ENCODE assay signal across 11 cellular contexts in genomic region chr3:187913617-187914033, GRCh38.
A peak's percentile ranks its signal among the peaks of the same experiment; 100 is the strongest.
DNase-seq lines count a peak whose midpoint lies in the region; ATAC-seq and TF ChIP-seq lines count a peak whose summit lies in the region.
"Had no signal": no experiment of that assay in that cellular context is flagged by ENCODE, and none has a peak within 500 bp of the region (broad histone marks: within the 10 kb centered on the region; RNA-seq: fewer than 3 reads in every experiment).

No MANE protein-coding gene starts in this region.

- H3K9me3 Mint-ChIP-seq in MCF 10A (ENCODE audit: unreplicated experiment), result no peaks in the 10 kb centered on the region
- H3K9me3 Mint-ChIP-seq: H9 had no signal

- H3K9ac ChIP-seq in DND-41 (ENCODE audit: low read depth, low read length) (no peak overlapping the region), trophoblast cell (ENCODE audit: low read length) (no peak overlapping the region)

- H2AFZ ChIP-seq in DND-41 (ENCODE audit: low read depth, low read length), result no peak overlapping the region
- no peak overlapping the region for H2AFZ ChIP-seq in trophoblast cell (ENCODE audit: insufficient read depth, low read length, poor library complexity)

- BruUV-seq in MCF 10A (replicated peaks; lab: Mats Ljungman, UMichigan), result no TSS peak

- H3K27ac Mint-ChIP-seq in MCF 10A (ENCODE audit: low read depth, unreplicated experiment), result peak overlapping the region; percentile 32
- H3K27ac Mint-ChIP-seq: H9 had no signal

- H3K36me3 ChIP-seq in DND-41 (ENCODE audit: insufficient read depth, low read length) (no peaks in the 10 kb centered on the region), trophoblast cell (ENCODE audit: control insufficient read depth in 1 of 2, insufficient read depth in 2 of 2, low read length in 2 of 2) (no peaks in the 10 kb centered on the region)
- H3K36me3 ChIP-seq: ovary had no signal

- no peaks in the 10 kb centered on the region for H3K79me2 ChIP-seq in DND-41 (ENCODE audit: insufficient read depth, low read length)
- H3K79me2 ChIP-seq in trophoblast cell (ENCODE audit: control insufficient read depth, insufficient read depth, low read length, poor library complexity), result no peaks in the 10 kb centered on the region

- H2BK120ac ChIP-seq in trophoblast cell (ENCODE audit: insufficient read depth, low read length, poor library complexity), result no peak overlapping the region

- no peak overlapping the region for H4K8ac ChIP-seq in trophoblast cell (ENCODE audit: low read depth, low read length)

- H4K91ac ChIP-seq in trophoblast cell (ENCODE audit: low read depth, low read length), result no peak overlapping the region

- no peak overlapping the region for H3K4me3 ChIP-seq in DND-41 (ENCODE audit: low read depth in 1 of 2, low read length in 2 of 2)
- no peak overlapping the region for H3K4me3 ChIP-seq in trophoblast cell (ENCODE audit: low read depth, low read length)
- H3K4me3 ChIP-seq: ovary had no signal

- POLR2A ChIA-PET in MCF 10A (lab: Yijun Ruan, JAX), result interaction anchor here (0.6 to 2.4 kb wide), 18 partner anchors 9 to 1034 kb away, joined by 3 to 42 read pairs (median 4); partner anchors contain the start of gene BCL6

- peak overlapping the region; percentile 2 for H2BK5ac ChIP-seq in trophoblast cell (ENCODE audit: low read depth, low read length, poor library complexity)

- peaks cover 3% of the 10 kb centered on the region for H3K79me1 ChIP-seq in trophoblast cell (ENCODE audit: low read length)

- no peak overlapping the region for H3K4me3 Mint-ChIP-seq in MCF 10A (ENCODE audit: unreplicated experiment)
- H3K4me3 Mint-ChIP-seq: H9 had no signal

- intact Hi-C loops in MCF 10A (cut with micrococcal nuclease), result loop anchor here (10.0 kb wide), 1 partner anchor 1041 kb away; no protein-coding TSS in a partner anchor

- H3K27me3 Mint-ChIP-seq in MCF 10A (ENCODE audit: insufficient read depth, unreplicated experiment), result no peaks in the 10 kb centered on the region

- no peaks in the 10 kb centered on the region for H4K20me1 ChIP-seq in DND-41 (ENCODE audit: insufficient read depth, low read length)

- H3K18ac ChIP-seq in trophoblast cell (ENCODE audit: low read length), result no peak overlapping the region

- CTCF ChIA-PET in MCF 10A (lab: Yijun Ruan, JAX), result interaction anchor here (0.7 to 1.4 kb wide), 3 partner anchors 173 to 1040 kb away, joined by 3 to 8 read pairs (median 3); no protein-coding TSS in a partner anchor

- H4K12ac ChIP-seq in trophoblast cell (ENCODE audit: low read depth, low read length), result no peak overlapping the region

- H3K36me3 Mint-ChIP-seq in MCF 10A (ENCODE audit: insufficient read depth, unreplicated experiment), result no peaks in the 10 kb centered on the region

- TF ChIP-seq CTCF in DND-41 (IDR thresholded peaks at IDR 0.05; ENCODE audit: borderline replicate concordance, extremely low read depth, low read length, poor library complexity, severe bottlenecking) (no peak), MCF 10A (IDR thresholded peaks at IDR 0.05; ENCODE audit: unreplicated experiment) (no peak)

- no peak overlapping the region for H3K4ac ChIP-seq in trophoblast cell (ENCODE audit: low read depth, low read length)

- WGBS in trophoblast cell (ENCODE audit: extremely low coverage, insufficient coverage, insufficient read length), result no CpG with 5 or more reads among the region's 2 CpGs

- H3K4me1 ChIP-seq in DND-41 (ENCODE audit: insufficient read depth, low read length), result peaks cover 25% of the 10 kb centered on the region
- peaks cover 5 to 15% of the 10 kb centered on the region in 2 experiments for H3K4me1 ChIP-seq in trophoblast cell (ENCODE audit: control insufficient read depth in 1 of 2, insufficient read depth in 2 of 2, low read length in 2 of 2)

- no peaks in the 10 kb centered on the region for H3K27me3 ChIP-seq in DND-41 (ENCODE audit: insufficient read depth, low read length, poor library complexity)
- H3K27me3 ChIP-seq in trophoblast cell (ENCODE audit: insufficient read depth, low read length), result no peaks in the 10 kb centered on the region
- H3K27me3 ChIP-seq: ovary had no signal

- H3K27ac ChIP-seq in DND-41 (ENCODE audit: low read length), result no peak overlapping the region
- peak overlapping the region; percentile 51 for H3K27ac ChIP-seq in trophoblast cell (ENCODE audit: low read depth, low read length)

- peak; percentile 88 for ATAC-seq in DND-41 (ENCODE audit: insufficient read depth, low read depth)
- ATAC-seq in HG02973 (IDR thresholded peaks at IDR 0.05; ENCODE audit: unreplicated experiment), result no peak
- no peak for ATAC-seq in GM18873 (IDR thresholded peaks at IDR 0.05; ENCODE audit: low FRiP score, unreplicated experiment)

- H2BK12ac ChIP-seq in trophoblast cell (ENCODE audit: low read length), result no peak overlapping the region

- DNase-seq in DND-41, result peak; percentile 42
- DNase-seq in LHCN-M2 (ENCODE audit: low read depth), result peak; percentile 59
- DNase-seq in MCF 10A (ENCODE audit: unreplicated experiment), result peak; percentile 76
- DNase-seq in trophoblast cell, result peak in 1 of 2 donors; percentile 25
- no peak for DNase-seq in OCI-M2 (lab: John Stamatoyannopoulos, UW; ENCODE audit: unreplicated experiment)
- DNase-seq in DMS114 treated with DMSO at 0.1 percent for 48 hours (lab: John Stamatoyannopoulos, UW; ENCODE audit: unreplicated experiment), result no peak
- DNase-seq: effector memory CD4-positive, alpha-beta T cell; H9; ovary had no signal

- peaks cover 21% of the 10 kb centered on the region for H3K4me1 Mint-ChIP-seq in MCF 10A (ENCODE audit: insufficient read depth, unreplicated experiment)

- no peak overlapping the region for H3K4me2 ChIP-seq in DND-41 (ENCODE audit: insufficient read depth, low read length)
- no peak overlapping the region for H3K4me2 ChIP-seq in trophoblast cell (ENCODE audit: low read length)

- H2AK5ac ChIP-seq in trophoblast cell (ENCODE audit: low read length), result no peak overlapping the region

- H3K23ac ChIP-seq in trophoblast cell (ENCODE audit: low read length), result no peak overlapping the region

- H3K9me3 ChIP-seq in DND-41 (ENCODE audit: insufficient read depth, low read length, severe bottlenecking), result no peaks in the 10 kb centered on the region
- H3K9me3 ChIP-seq in trophoblast cell (ENCODE audit: insufficient read depth, low read depth, low read length), result no peaks in the 10 kb centered on the region
- H3K9me3 ChIP-seq: ovary had no signal

- H3K14ac ChIP-seq in trophoblast cell (ENCODE audit: low read length), result no peak overlapping the region

Comparison
In these comparisons a context has a peak if more than half of its experiments do, and no peak if none do; other contexts are left out.
1. DNase-seq: peak in DND-41 (single experiment), LHCN-M2 (single experiment) and MCF 10A (single experiment); none in OCI-M2 (single experiment) and DMS114 treated with DMSO at 0.1 percent for 48 hours (single experiment).